ENCODE assay signal across 18 cellular contexts in genomic region chr16:84281077-84281476, GRCh38. TPM values are rescaled to one million over a fixed set of nuclear protein-coding genes. Genes with fewer than 3 reads are reported as not detected.
DNase-seq lines count a peak whose midpoint lies in the region; ATAC-seq, FAIRE-seq and TF ChIP-seq lines count a peak whose summit lies in the region.
"Had no signal": no experiment of that assay in that cellular context is flagged by ENCODE, and none has a peak within 500 bp of the region (broad histone marks: within the 10 kb centered on the region; RNA-seq: fewer than 3 reads in every experiment).

No MANE protein-coding gene starts in this region.

- no peak for ATAC-seq in DND-41 (ENCODE audit: insufficient read depth, low read depth)
- peak; percentile 21 for ATAC-seq in WTC11
- ATAC-seq in left lobe of liver: no peak
- no peak for ATAC-seq in GM18517 (IDR thresholded peaks at IDR 0.05; ENCODE audit: unreplicated experiment)

- H3K36me3 ChIP-seq in DND-41 (ENCODE audit: insufficient read depth, low read length): no peaks in the 10 kb centered on the region

- no peak overlapping the region for H3K18ac ChIP-seq in H9 (ENCODE audit: insufficient read length, low read depth, low read length)

- no peak overlapping the region for H3T11ph ChIP-seq in H9 (ENCODE audit: low read length)

- CTCF ChIA-PET in WTC11 (lab: Charles Lee): interaction anchor here (0.8 to 3.3 kb wide), 4 partner anchors 27 to 228 kb away, joined by 3 to 29 read pairs (median 4); partner anchors contain the start of gene TAF1C

- H3K27ac ChIP-seq in DND-41 (ENCODE audit: low read length): no peak overlapping the region
- no peak overlapping the region for H3K27ac ChIP-seq in H9 (ENCODE audit: insufficient read length, low read depth, low read length)

- H3K9me3 ChIP-seq in DND-41 (ENCODE audit: insufficient read depth, low read length, severe bottlenecking) (no peaks in the 10 kb centered on the region), H9 (ENCODE audit: control insufficient read depth, low read depth, low read length) (no peaks in the 10 kb centered on the region)

- H3K4me2 ChIP-seq in DND-41 (ENCODE audit: insufficient read depth, low read length) (no peak overlapping the region), H9 (ENCODE audit: insufficient read depth, insufficient read length, low read length) (no peak overlapping the region)
- H3K4me2 ChIP-seq: smooth muscle cell had no signal

- no peak overlapping the region for H2BK15ac ChIP-seq in H9 (ENCODE audit: low read depth, low read length)

- no peak overlapping the region for H3K23ac ChIP-seq in H9 (ENCODE audit: insufficient read length, low read depth, low read length)

- no CpG with 5 or more reads among the region's 3 CpGs for WGBS in H9 (ENCODE audit: extremely low coverage, insufficient read length, low lambda C conversion rate)

- no peaks in the 10 kb centered on the region for H3K27me3 ChIP-seq in DND-41 (ENCODE audit: insufficient read depth, low read length, poor library complexity)
- H3K27me3 ChIP-seq in H9 (ENCODE audit: insufficient read depth, low read length): no peaks in the 10 kb centered on the region

- H3K4me3 ChIP-seq in DND-41 (ENCODE audit: low read depth in 1 of 2, low read length in 2 of 2): no peak overlapping the region
- H3K4me3 ChIP-seq: smooth muscle cell had no signal

- no peaks in the 10 kb centered on the region for H3K79me2 ChIP-seq in DND-41 (ENCODE audit: insufficient read depth, low read length)
- H3K79me2 ChIP-seq in H9 (ENCODE audit: insufficient read depth, low read length): no peaks in the 10 kb centered on the region

- H3K56ac ChIP-seq in H9 (ENCODE audit: insufficient read length, low read depth, low read length): no peak overlapping the region

- no peak overlapping the region for H2AFZ ChIP-seq in DND-41 (ENCODE audit: low read depth, low read length)
- H2AFZ ChIP-seq in H9 (ENCODE audit: low read length): no peak overlapping the region

- H2BK12ac ChIP-seq in H9 (ENCODE audit: insufficient read length, low read depth, low read length): no peak overlapping the region

- no peak overlapping the region for H4K5ac ChIP-seq in H9 (ENCODE audit: insufficient read length, low read depth, low read length)

- no peak overlapping the region for H2BK5ac ChIP-seq in H9 (ENCODE audit: insufficient read length, low read length)

- TF ChIP-seq CTCF in DND-41 (IDR thresholded peaks at IDR 0.05; ENCODE audit: borderline replicate concordance, extremely low read depth, low read length, poor library complexity, severe bottlenecking) (no peak), H9 (conservative IDR thresholded peaks at IDR 0.05) (no peak), WTC11 (IDR thresholded peaks at IDR 0.05) (no peak), D721Med (IDR thresholded peaks at IDR 0.05; ENCODE audit: insufficient read depth, missing control alignments) (no peak)

- H3K79me1 ChIP-seq in H9 (ENCODE audit: insufficient read depth, low read depth, low read length, poor library complexity, severe bottlenecking): no peaks in the 10 kb centered on the region

- POLR2A ChIA-PET in WTC11 (lab: Charles Lee): interaction anchor here (1.1 kb wide), 1 partner anchor 27 kb away, joined by 3 read pairs; no protein-coding TSS in a partner anchor

- peaks cover 5% of the 10 kb centered on the region for H3K27me3 Mint-ChIP-seq in H9 (ENCODE audit: low read depth)
- peaks cover 2% of the 10 kb centered on the region; the same call in 1 of the 2 replicates for H3K27me3 Mint-ChIP-seq in WTC11 (ENCODE audit: low read depth)

- H2BK120ac ChIP-seq in H9 (ENCODE audit: low read depth, low read length, poor library complexity, severe bottlenecking): no peak overlapping the region

- H3K36me3 Mint-ChIP-seq in H9 (ENCODE audit: insufficient read depth in 1 of 3, low read depth in 3 of 3): no peaks in the 10 kb centered on the region
- no peaks in the 10 kb centered on the region for H3K36me3 Mint-ChIP-seq in WTC11
- H3K36me3 Mint-ChIP-seq: CD4-positive, CD25-positive, alpha-beta regulatory T cell; memory B cell had no signal

- no peak overlapping the region for H3K4ac ChIP-seq in H9 (ENCODE audit: low read depth, low read length)

- H2AK5ac ChIP-seq in H9 (ENCODE audit: insufficient read length, low read length): no peak overlapping the region

- H3K9me3 Mint-ChIP-seq in H9 (no peaks in the 10 kb centered on the region), WTC11 (no peaks in the 10 kb centered on the region)
- H3K9me3 Mint-ChIP-seq: CD4-positive, CD25-positive, alpha-beta regulatory T cell; memory B cell had no signal

- no peak overlapping the region for H3K9ac ChIP-seq in DND-41 (ENCODE audit: low read depth, low read length)
- no peak overlapping the region for H3K9ac ChIP-seq in H9 (ENCODE audit: extremely low read depth, insufficient read length, low read length)

- H4K91ac ChIP-seq in H9 (ENCODE audit: insufficient read length, low read depth, low read length): no peak overlapping the region

- H3K14ac ChIP-seq in H9 (ENCODE audit: insufficient read depth, low read length): no peak overlapping the region

- DNase-seq in DND-41 (peak; percentile 10), H9 (peak; percentile 63), WTC11 (ENCODE audit: low spot score) (peak; percentile 40), hepatic stellate cell (ENCODE audit: low spot score) (peak; percentile 25), D721Med (ENCODE audit: insufficient read length, low spot score) (no peak), left lobe of liver (ENCODE audit: low spot score) (no peak), NCI-H1048 (lab: John Stamatoyannopoulos, UW) (no peak)
- DNase-seq: amygdala, hypothalamus, NCI-H1436 treated with DMSO at 0.1 percent for 48 hours, SW 1271 had no signal

- H3K23me2 ChIP-seq in H9 (ENCODE audit: insufficient read length, low read depth, low read length, poor library complexity, severe bottlenecking): no peaks in the 10 kb centered on the region

- FAIRE-seq in D721Med (lab: Jason Lieb, UNC): no peak
- FAIRE-seq: endometrium had no signal

- H4K8ac ChIP-seq in H9 (replicated peaks; ENCODE audit: insufficient read length, low read depth, low read length): no peak overlapping the region

- no peaks in the 10 kb centered on the region for H4K20me1 ChIP-seq in DND-41 (ENCODE audit: insufficient read depth, low read length)
- no peaks in the 10 kb centered on the region for H4K20me1 ChIP-seq in H9 (ENCODE audit: control insufficient read depth, insufficient read depth, insufficient read length)

- peaks cover 28 to 36% of the 10 kb centered on the region in 2 experiments for H3K4me1 Mint-ChIP-seq in H9
- H3K4me1 Mint-ChIP-seq in WTC11: peaks cover 29% of the 10 kb centered on the region
- H3K4me1 Mint-ChIP-seq: CD4-positive, CD25-positive, alpha-beta regulatory T cell had no signal

- H3K4me1 ChIP-seq in DND-41 (ENCODE audit: insufficient read depth, low read length): no peaks in the 10 kb centered on the region
- peaks cover 4% of the 10 kb centered on the region; the same call in 1 of the 2 replicates for H3K4me1 ChIP-seq in H9 (ENCODE audit: insufficient read depth, low read length)

- no peak overlapping the region; a peak in 1 of 5 replicates for H3K4me3 Mint-ChIP-seq in H9
- H3K4me3 Mint-ChIP-seq in WTC11: no peak overlapping the region
- H3K4me3 Mint-ChIP-seq: CD4-positive, CD25-positive, alpha-beta regulatory T cell; memory B cell had no signal

- no peak overlapping the region for H2BK20ac ChIP-seq in H9 (ENCODE audit: low read depth, low read length, poor library complexity, severe bottlenecking)

- no peak overlapping the region for H3K27ac Mint-ChIP-seq in H9
- no peak overlapping the region for H3K27ac Mint-ChIP-seq in WTC11
- H3K27ac Mint-ChIP-seq: CD4-positive, CD25-positive, alpha-beta regulatory T cell; memory B cell had no signal

TF ChIP-seq in WTC11, 78 proteins besides CTCF, POLR2A, EP300 and RAD21:
- TF ChIP-seq ZNF532 (CRISPR knock-in tag; IDR thresholded peaks at IDR 0.05; ENCODE audit: borderline replicate concordance): no peak
- TF ChIP-seq TEAD1 (CRISPR knock-in tag; IDR thresholded peaks at IDR 0.05): no peak
- TF ChIP-seq NFYB (CRISPR knock-in tag; conservative IDR thresholded peaks at IDR 0.05; ENCODE audit: low read depth): peak; percentile 96
- no peak for TF ChIP-seq GABPB1 (CRISPR knock-in tag; IDR thresholded peaks at IDR 0.05)
- no peak for TF ChIP-seq NFE2L1 (CRISPR knock-in tag; IDR thresholded peaks at IDR 0.05)

RNA-seq across cellular contexts. Expression of gene WFDC1, which starts 13.6 kb away (rescaled TPM):
- total RNA-seq in H9 (2021) (0.24 and 0.29 TPM in 2 replicates), WTC11 (2021) (0.32 to 0.50 TPM (median 0.41 TPM) in 3 replicates), left lobe of liver (1.4 TPM)
- total RNA-seq: CD4-positive, CD25-positive, alpha-beta regulatory T cell; H4 had no signal

RNA-seq across cellular contexts. Expression of gene KCNG4, which starts 41.3 kb away (rescaled TPM):
- not detected in 2 replicates for total RNA-seq in H9 (2021)
- total RNA-seq in WTC11 (2021): not detected in 3 replicates
- not detected for total RNA-seq in left lobe of liver
- total RNA-seq: CD4-positive, CD25-positive, alpha-beta regulatory T cell; H4; omental fat pad; smooth muscle cell had no signal

Comparison
In these comparisons a context has a peak if more than half of its experiments do, and no peak if none do; other contexts are left out.
1. DNase-seq: peak in DND-41 (single experiment), H9 (single experiment), WTC11 (single experiment) and hepatic stellate cell (single experiment); none in D721Med (single experiment), left lobe of liver (single experiment) and NCI-H1048 (single experiment).